In the genomic region with DNA sequence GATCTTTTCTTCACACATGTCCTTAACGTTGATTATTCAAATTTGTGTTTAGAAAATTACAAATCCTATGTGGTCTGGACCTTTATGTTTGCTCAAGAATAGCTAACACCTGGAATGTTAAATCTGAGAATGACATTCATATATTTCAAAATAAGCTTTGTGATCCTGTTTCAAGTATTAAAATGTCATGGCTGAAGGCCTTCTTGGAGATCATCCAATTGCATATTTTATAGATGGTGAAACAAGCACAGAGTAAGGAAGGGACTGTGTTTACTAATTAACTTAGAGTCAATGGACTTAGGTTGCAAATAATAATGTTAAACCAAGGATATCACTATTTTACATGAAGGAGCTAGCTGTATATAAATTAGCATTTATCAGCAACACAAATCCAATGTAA, we compare ENCODE assay signal across 18 cellular contexts.
"Had no signal": no experiment of that assay in that cellular context is flagged by ENCODE, and none has a peak within 500 bp of the region (broad histone marks: within the 10 kb centered on the region; RNA-seq: fewer than 3 reads in every experiment).

No MANE protein-coding gene starts in this region.

- ATAC-seq: activated CD8-positive, alpha-beta T cell treated with anti-CD3 and anti-CD28 coated beads, Interleukin-2, amount 10 ng/mL, durations not matched to agents 7 days and 5 days; activated naive CD4-positive, alpha-beta T cell treated with anti-CD3 and anti-CD28 coated beads, Interleukin-2, amount 50 U/mL, for 72 hours; heart right ventricle; natural killer cell had no signal

- DNase-seq: activated CD4-positive, alpha-beta T cell treated with anti-CD3 and anti-CD28 coated beads for 1 hour; activated CD4-positive, alpha-beta T cell treated with anti-CD3 and anti-CD28 coated beads, Interleukin-2, amount 50 U/mL, for 1 hour; activated CD8-positive, alpha-beta T cell treated with anti-CD3 and anti-CD28 coated beads, Interleukin-2, amount 10 ng/mL, durations not matched to agents 7 days and 5 days; activated gamma-delta T cell treated with Interleukin-2 at 50 U/mL for 16 hours; activated T-cell treated with anti-CD3 and anti-CD28 coated beads, Interleukin-2, amount 50 U/mL, for 1 hour; brain microvascular endothelial cell; caudate nucleus; effector CD4-positive, alpha-beta T cell; erythroblast; foreskin fibroblast; heart right ventricle; left ventricle myocardium inferior; natural killer cell; spleen; stimulated activated CD4-positive, alpha-beta T cell treated with anti-CD3 and anti-CD28 coated beads, Interleukin-4, amount 100 ng/mL, for 1 hour; stimulated activated naive CD4-positive, alpha-beta T cell treated with Interleukin-2 at 50 U/mL for 16 hours; upper lobe of left lung had no signal
